9 cellular contexts compared by ENCODE assay signal in genomic region chr10:130848855-130849254, GRCh38.
"Had no signal": no experiment of that assay in that cellular context is flagged by ENCODE, and none has a peak within 500 bp of the region (broad histone marks: within the 10 kb centered on the region; RNA-seq: fewer than 3 reads in every experiment).

No MANE protein-coding gene starts in this region.

- H3K4me3 ChIP-seq: GM23248, GM23338, HAP-1 had no signal

- H3K9me3 ChIP-seq: HAP-1 had no signal

- DNase-seq: GM23248, GOT3, H7, H9, HCEC 1CT, HFFc6 had no signal

- H3K4me1 ChIP-seq: HAP-1 had no signal

- H3K27ac ChIP-seq: GM23248 had no signal

- ATAC-seq: GM23338, HCT116 had no signal

- H3K27ac Mint-ChIP-seq: GM23338, H9, HFFc6 had no signal

- H3K4me3 Mint-ChIP-seq: GM23338, H9, HFFc6 had no signal

- H3K36me3 ChIP-seq: HAP-1 had no signal
